ENCODE assay signal across 7 cellular contexts in genomic region chr10:125895130-125896087, GRCh38. TPM values are rescaled to one million over a fixed set of nuclear protein-coding genes. Genes with fewer than 3 reads are reported as not detected.
DNase-seq lines count a peak whose midpoint lies in the region; ATAC-seq and TF ChIP-seq lines count a peak whose summit lies in the region.
"Not testable (repeated sequence)": the region's sequence is repeated elsewhere in the genome, so short reads cannot be mapped to it uniquely, and the experiment has no call there.

No MANE protein-coding gene starts in this region.

- peaks cover 15% of the 10 kb centered on the region for H3K4me1 Mint-ChIP-seq in activated CD4-positive, alpha-beta memory T cell treated with anti-CD3 and anti-CD28 coated beads, Interleukin-2, amount 10 ng/mL, durations not matched to agents 7 days and 5 days

- not testable (repeated sequence) for H3K9me3 ChIP-seq in skeletal muscle satellite cell (replicated peaks; ENCODE audit: low read length)

- H3K27me3 ChIP-seq in kidney epithelial cell (ENCODE audit: control insufficient read depth, insufficient read depth, low read length); skeletal muscle satellite cell (ENCODE audit: control insufficient read depth, insufficient read depth, low read length): not testable (repeated sequence)

- H3K9ac ChIP-seq in skeletal muscle satellite cell (ENCODE audit: low read depth, low read length), result peak overlapping the region; percentile 87

- peak overlapping the region; percentile 86 for H3K4me3 ChIP-seq in kidney epithelial cell (ENCODE audit: low read depth, low read length)
- H3K4me3 ChIP-seq in skeletal muscle satellite cell (ENCODE audit: low read length), result peak overlapping the region; percentile 81

- H3K4me3 Mint-ChIP-seq in activated CD4-positive, alpha-beta memory T cell treated with anti-CD3 and anti-CD28 coated beads, Interleukin-2, amount 10 ng/mL, durations not matched to agents 7 days and 5 days, result peak overlapping the region; percentile 92

- peaks cover 35% of the 10 kb centered on the region for H3K27me3 Mint-ChIP-seq in activated CD4-positive, alpha-beta memory T cell treated with anti-CD3 and anti-CD28 coated beads, Interleukin-2, amount 10 ng/mL, durations not matched to agents 7 days and 5 days

- H3K4me2 ChIP-seq in skeletal muscle satellite cell (ENCODE audit: low read length), result peak overlapping the region; percentile 82

- DNase-seq in NCI-H345 (lab: John Stamatoyannopoulos, UW), result peak; percentile 24
- peak; percentile 39 for DNase-seq in activated CD4-positive, alpha-beta memory T cell treated with anti-CD3 and anti-CD28 coated beads, Interleukin-2, amount 10 ng/mL, durations not matched to agents 7 days and 5 days
- DNase-seq in dedifferentiated amniotic fluid mesenchymal stem cell (ENCODE audit: extremely low spot score), result peak; percentile 60
- DNase-seq in kidney epithelial cell (ENCODE audit: low read depth), result not testable (repeated sequence)

- ATAC-seq in GM18867 (IDR thresholded peaks at IDR 0.05; ENCODE audit: unreplicated experiment) (peak; percentile 49), HG02973 (IDR thresholded peaks at IDR 0.05; ENCODE audit: unreplicated experiment) (peak; percentile 55)

- H3K27ac Mint-ChIP-seq in activated CD4-positive, alpha-beta memory T cell treated with anti-CD3 and anti-CD28 coated beads, Interleukin-2, amount 10 ng/mL, durations not matched to agents 7 days and 5 days, result peak overlapping the region; percentile 73

- H3K4me1 ChIP-seq in skeletal muscle satellite cell (ENCODE audit: control insufficient read depth, insufficient read depth, low read length), result not testable (repeated sequence)

- H3K36me3 Mint-ChIP-seq in activated CD4-positive, alpha-beta memory T cell treated with anti-CD3 and anti-CD28 coated beads, Interleukin-2, amount 10 ng/mL, durations not matched to agents 7 days and 5 days (ENCODE audit: low read depth), result not testable (repeated sequence)

- CTCF ChIA-PET in activated CD4-positive, alpha-beta memory T cell treated with anti-CD3 and anti-CD28 coated beads, Interleukin-2, amount 10 ng/mL, durations not matched to agents 7 days and 5 days (lab: Charles Lee), result not testable (repeated sequence)

- TF ChIP-seq CTCF in kidney epithelial cell (IDR thresholded peaks at IDR 0.05; ENCODE audit: insufficient read depth, low read length, poor library complexity, severe bottlenecking), result not testable (repeated sequence)

- not testable (repeated sequence) for H3K9me3 Mint-ChIP-seq in activated CD4-positive, alpha-beta memory T cell treated with anti-CD3 and anti-CD28 coated beads, Interleukin-2, amount 10 ng/mL, durations not matched to agents 7 days and 5 days

- not testable (repeated sequence) for H3K36me3 ChIP-seq in kidney epithelial cell (ENCODE audit: control insufficient read depth, insufficient read depth, low read length); skeletal muscle satellite cell (ENCODE audit: insufficient read depth, low read length)

- POLR2A ChIA-PET in activated CD4-positive, alpha-beta memory T cell treated with anti-CD3 and anti-CD28 coated beads, Interleukin-2, amount 10 ng/mL, durations not matched to agents 7 days and 5 days (lab: Charles Lee), result not testable (repeated sequence)

RNA-seq across cellular contexts. Expression of gene FANK1, which starts 1.0 kb away (rescaled TPM):
- under 1 TPM; 0.63 to 0.68 TPM for total RNA-seq in activated CD4-positive, alpha-beta memory T cell treated with anti-CD3 and anti-CD28 coated beads, Interleukin-2, amount 10 ng/mL, durations not matched to agents 7 days and 5 days
- total RNA-seq in kidney epithelial cell, result 5.3 and 7.5 TPM in 2 replicates
- 0.25 and 1.7 TPM in 2 replicates for total RNA-seq in skeletal muscle satellite cell (2012; rRNA removed)

RNA-seq across cellular contexts. Expression of gene DHX32, which starts 14.3 kb away (rescaled TPM):
- total RNA-seq in activated CD4-positive, alpha-beta memory T cell treated with anti-CD3 and anti-CD28 coated beads, Interleukin-2, amount 10 ng/mL, durations not matched to agents 7 days and 5 days, result 10 to 100 TPM in 1 of 2 experiments, 1 to 10 TPM in 1; 9.6 to 11.1 TPM
- total RNA-seq in kidney epithelial cell, result 33.4 and 37.2 TPM in 2 replicates
- 29.2 and 29.5 TPM in 2 replicates for total RNA-seq in skeletal muscle satellite cell (2012; rRNA removed)
